ENCODE assay signal across 13 cellular contexts in the genomic region with DNA sequence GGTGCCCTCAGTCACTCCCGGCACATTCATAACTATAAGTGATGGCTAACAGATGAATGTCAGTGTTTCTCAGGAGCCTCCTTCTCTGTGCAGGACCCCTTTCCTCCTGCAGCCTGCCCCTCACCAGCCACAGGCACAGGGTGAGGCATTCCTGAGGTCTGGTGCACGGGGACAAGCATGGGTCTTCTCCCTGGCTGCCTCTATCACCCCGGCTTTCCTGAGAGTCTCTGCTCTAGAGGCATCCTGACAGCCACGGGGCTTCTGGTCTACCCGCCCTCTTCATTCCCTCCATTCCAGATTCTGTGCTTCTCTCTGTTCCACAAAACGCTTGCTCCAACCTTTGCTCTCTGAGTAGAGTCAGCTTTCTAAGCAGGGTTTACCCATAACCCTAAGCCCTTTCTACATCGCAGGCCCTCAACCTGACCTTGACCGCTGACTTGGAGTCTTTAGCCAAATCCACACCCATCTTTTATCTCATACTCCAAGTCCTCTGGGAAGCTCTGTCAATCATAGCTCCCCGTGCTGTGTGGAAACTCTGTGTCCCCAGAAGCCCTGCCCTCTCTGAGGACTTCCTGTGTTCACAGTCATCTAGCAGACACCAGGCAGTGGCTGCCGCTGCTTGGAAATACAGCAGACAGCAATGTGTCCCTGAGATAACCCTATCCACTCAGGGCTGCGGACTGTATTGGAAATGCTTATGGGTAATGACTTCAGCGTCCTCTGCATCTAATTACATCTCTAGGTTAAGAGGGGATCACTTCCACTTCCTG.
DNase-seq lines count a peak whose midpoint lies in the region; ATAC-seq lines count a peak whose summit lies in the region.
"Had no signal": no experiment of that assay in that cellular context is flagged by ENCODE, and none has a peak within 500 bp of the region (broad histone marks: within the 10 kb centered on the region; RNA-seq: fewer than 3 reads in every experiment).

No MANE protein-coding gene starts in this region.

- intact Hi-C loops in right cardiac atrium (cut with DNase I) = no loop called here

- POLR2A ChIA-PET in activated CD8-positive, alpha-beta T cell treated with anti-CD3 and anti-CD28 coated beads, Interleukin-2, amount 10 ng/mL, durations not matched to agents 7 days and 5 days (lab: Charles Lee) = no interaction called here

- H3K4me3 ChIP-seq in right cardiac atrium (ENCODE audit: low read length) = no peak overlapping the region

- ATAC-seq in stimulated activated naive CD8-positive, alpha-beta T cell treated with anti-CD3 and anti-CD28 coated beads, Interleukin-15, Interleukin-2, amounts not matched to agents 100 U/mL and 50 U/mL, for 24 hours = peak; percentile 56
- ATAC-seq in stimulated activated naive CD8-positive, alpha-beta T cell treated with anti-CD3 and anti-CD28 coated beads, Interleukin-15, amount 100 ng/mL, for 72 hours = no peak
- ATAC-seq in activated CD8-positive, alpha-beta T cell treated with anti-CD3 and anti-CD28 coated beads, Interleukin-2, amount 10 ng/mL, durations not matched to agents 7 days and 5 days = peak; percentile 62
- ATAC-seq in right cardiac atrium (peak; percentile 89 to 96), GM19351 (IDR thresholded peaks at IDR 0.05; ENCODE audit: unreplicated experiment) (no peak), GM19328 (IDR thresholded peaks at IDR 0.05; ENCODE audit: unreplicated experiment) (no peak)
- ATAC-seq: activated T-cell treated with anti-CD3 and anti-CD28 coated beads, Interleukin-2, amount 50 U/mL, for 4 hours; effector memory CD8-positive, alpha-beta T cell had no signal

- no peaks in the 10 kb centered on the region for H3K9me3 ChIP-seq in right cardiac atrium (ENCODE audit: control insufficient read depth, low read length)

- no peak overlapping the region for H3K27ac Mint-ChIP-seq in stimulated activated naive CD8-positive, alpha-beta T cell treated with anti-CD3 and anti-CD28 coated beads, Interleukin-15, amount 100 ng/mL, for 72 hours
- peak overlapping the region; percentile 71 for H3K27ac Mint-ChIP-seq in activated CD8-positive, alpha-beta T cell treated with anti-CD3 and anti-CD28 coated beads, Interleukin-2, amount 10 ng/mL, durations not matched to agents 7 days and 5 days

- no peaks in the 10 kb centered on the region for H3K9me3 Mint-ChIP-seq in stimulated activated naive CD8-positive, alpha-beta T cell treated with anti-CD3 and anti-CD28 coated beads, Interleukin-15, amount 100 ng/mL, for 72 hours
- no peaks in the 10 kb centered on the region for H3K9me3 Mint-ChIP-seq in activated CD8-positive, alpha-beta T cell treated with anti-CD3 and anti-CD28 coated beads, Interleukin-2, amount 10 ng/mL, durations not matched to agents 7 days and 5 days (ENCODE audit: insufficient read depth)
- H3K9me3 Mint-ChIP-seq: activated T-cell treated with anti-CD3 and anti-CD28 coated beads, Interleukin-2, amount 50 U/mL, for 4 hours; effector memory CD8-positive, alpha-beta T cell had no signal

- H3K4me1 ChIP-seq in right cardiac atrium (ENCODE audit: control insufficient read depth, insufficient read depth, low read length) = peaks cover 8% of the 10 kb centered on the region

- no peak for DNase-seq in stimulated activated naive CD8-positive, alpha-beta T cell treated with anti-CD3 and anti-CD28 coated beads, Interleukin-15, Interleukin-2, amounts not matched to agents 100 U/mL and 50 U/mL, for 24 hours
- DNase-seq in stimulated activated naive CD8-positive, alpha-beta T cell treated with anti-CD3 and anti-CD28 coated beads, Interleukin-15, amount 100 ng/mL, for 72 hours = no peak
- DNase-seq in activated CD8-positive, alpha-beta T cell treated with anti-CD3 and anti-CD28 coated beads, Interleukin-2, amount 10 ng/mL, durations not matched to agents 7 days and 5 days = peak; percentile 42
- peak in 2 of 3 donors; percentile 51 to 68 for DNase-seq in right cardiac atrium
- DNase-seq in iPS-NIHi11 (ENCODE audit: low spot score) = no peak
- DNase-seq: activated T-cell treated with anti-CD3 and anti-CD28 coated beads, Interleukin-2, amount 50 U/mL, for 4 hours; amniotic stem cell; effector memory CD8-positive, alpha-beta T cell; hippocampal formation; NCI-H2029; NCI-H524 had no signal

- no peaks in the 10 kb centered on the region for H3K27me3 Mint-ChIP-seq in stimulated activated naive CD8-positive, alpha-beta T cell treated with anti-CD3 and anti-CD28 coated beads, Interleukin-15, amount 100 ng/mL, for 72 hours
- no peaks in the 10 kb centered on the region for H3K27me3 Mint-ChIP-seq in activated CD8-positive, alpha-beta T cell treated with anti-CD3 and anti-CD28 coated beads, Interleukin-2, amount 10 ng/mL, durations not matched to agents 7 days and 5 days (ENCODE audit: low read depth)
- H3K27me3 Mint-ChIP-seq: effector memory CD8-positive, alpha-beta T cell had no signal

- H3K4me1 Mint-ChIP-seq in stimulated activated naive CD8-positive, alpha-beta T cell treated with anti-CD3 and anti-CD28 coated beads, Interleukin-15, amount 100 ng/mL, for 72 hours = peaks cover 50% of the 10 kb centered on the region
- H3K4me1 Mint-ChIP-seq in activated CD8-positive, alpha-beta T cell treated with anti-CD3 and anti-CD28 coated beads, Interleukin-2, amount 10 ng/mL, durations not matched to agents 7 days and 5 days (ENCODE audit: low read depth) = peaks cover 47% of the 10 kb centered on the region

- CTCF ChIA-PET in activated CD8-positive, alpha-beta T cell treated with anti-CD3 and anti-CD28 coated beads, Interleukin-2, amount 10 ng/mL, durations not matched to agents 7 days and 5 days (lab: Charles Lee) = interaction anchor here (0.5 to 0.6 kb wide), 2 partner anchors 8 to 14 kb away, joined by 3 to 5 read pairs; no protein-coding TSS in a partner anchor

- peaks cover 71% of the 10 kb centered on the region for H3K36me3 Mint-ChIP-seq in activated CD8-positive, alpha-beta T cell treated with anti-CD3 and anti-CD28 coated beads, Interleukin-2, amount 10 ng/mL, durations not matched to agents 7 days and 5 days (ENCODE audit: low read depth)

- H3K27me3 ChIP-seq in right cardiac atrium (ENCODE audit: control insufficient read depth, insufficient read depth) = no peaks in the 10 kb centered on the region

- peak overlapping the region; percentile 42 for H3K27ac ChIP-seq in right cardiac atrium (ENCODE audit: low read length)

- H3K4me3 Mint-ChIP-seq in stimulated activated naive CD8-positive, alpha-beta T cell treated with anti-CD3 and anti-CD28 coated beads, Interleukin-15, amount 100 ng/mL, for 72 hours = no peak overlapping the region
- no peak overlapping the region for H3K4me3 Mint-ChIP-seq in activated CD8-positive, alpha-beta T cell treated with anti-CD3 and anti-CD28 coated beads, Interleukin-2, amount 10 ng/mL, durations not matched to agents 7 days and 5 days
- H3K4me3 Mint-ChIP-seq: activated T-cell treated with anti-CD3 and anti-CD28 coated beads, Interleukin-2, amount 50 U/mL, for 4 hours; effector memory CD8-positive, alpha-beta T cell had no signal

- WGBS in right cardiac atrium = 56% methylated on average over 12 of the region's 12 CpGs

Comparison
In these comparisons a context has a peak if more than half of its experiments do, and no peak if none do; other contexts are left out.
1. ATAC-seq: peak in stimulated activated naive CD8-positive, alpha-beta T cell treated with anti-CD3 and anti-CD28 coated beads, Interleukin-15, Interleukin-2, amounts not matched to agents 100 U/mL and 50 U/mL, for 24 hours (single experiment), activated CD8-positive, alpha-beta T cell treated with anti-CD3 and anti-CD28 coated beads, Interleukin-2, amount 10 ng/mL, durations not matched to agents 7 days and 5 days (single experiment) and right cardiac atrium (2 of 2); none in stimulated activated naive CD8-positive, alpha-beta T cell treated with anti-CD3 and anti-CD28 coated beads, Interleukin-15, amount 100 ng/mL, for 72 hours (single experiment), GM19351 (single experiment) and GM19328 (single experiment).
2. DNase-seq: peak in activated CD8-positive, alpha-beta T cell treated with anti-CD3 and anti-CD28 coated beads, Interleukin-2, amount 10 ng/mL, durations not matched to agents 7 days and 5 days (single experiment) and right cardiac atrium (2 of 3); none in stimulated activated naive CD8-positive, alpha-beta T cell treated with anti-CD3 and anti-CD28 coated beads, Interleukin-15, Interleukin-2, amounts not matched to agents 100 U/mL and 50 U/mL, for 24 hours (single experiment), stimulated activated naive CD8-positive, alpha-beta T cell treated with anti-CD3 and anti-CD28 coated beads, Interleukin-15, amount 100 ng/mL, for 72 hours (0 of 2) and iPS-NIHi11 (single experiment).